In the genomic region with DNA sequence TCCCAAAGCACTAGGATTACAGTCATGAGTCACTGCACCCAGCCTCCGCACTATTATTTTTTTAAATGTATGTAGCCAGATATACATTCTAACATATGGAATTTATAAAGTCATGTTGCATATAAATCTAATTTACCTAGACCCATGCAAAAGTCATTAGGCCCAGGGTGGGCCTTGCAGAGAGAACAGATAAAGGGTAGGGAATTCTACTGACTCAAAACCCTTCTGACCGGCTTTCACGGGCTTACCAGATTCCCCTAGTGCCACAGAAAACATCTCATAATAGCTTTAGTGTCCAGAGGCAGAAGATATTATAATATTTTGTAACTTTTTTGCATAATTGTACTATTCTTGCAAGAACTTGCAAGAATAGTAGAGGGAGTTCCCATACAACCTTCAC, we compare ENCODE assay signal across 26 cellular contexts.
"Had no signal": no experiment of that assay in that cellular context is flagged by ENCODE, and none has a peak within 500 bp of the region (broad histone marks: within the 10 kb centered on the region; RNA-seq: fewer than 3 reads in every experiment).

No MANE protein-coding gene starts in this region.

- H3K4me1 Mint-ChIP-seq: activated CD4-positive, alpha-beta T cell treated with anti-CD3 and anti-CD28 coated beads for 36 hours; activated naive CD8-positive, alpha-beta T cell treated with anti-CD3 and anti-CD28 coated beads, Interleukin-2, amount 10 ng/mL, durations not matched to agents 7 days and 5 days had no signal

- H3K27me3 Mint-ChIP-seq: activated CD4-positive, alpha-beta memory T cell treated with anti-CD3 and anti-CD28 coated beads for 36 hours; activated CD4-positive, alpha-beta T cell treated with anti-CD3 and anti-CD28 coated beads for 36 hours; activated CD4-positive, alpha-beta T cell treated with anti-CD3 and anti-CD28 coated beads, Interleukin-2, amount 10 ng/mL, durations not matched to agents 24 days and 14 days; activated CD8-positive, alpha-beta memory T cell treated with anti-CD3 and anti-CD28 coated beads, Interleukin-2, amount 10 ng/mL, durations not matched to agents 7 days and 5 days; activated T-cell treated with anti-CD3 and anti-CD28 coated beads, Interleukin-2, amount 50 U/mL, for 24 hours; effector memory CD8-positive, alpha-beta T cell had no signal

- ATAC-seq: activated CD4-positive, alpha-beta T cell treated with anti-CD3 and anti-CD28 coated beads for 36 hours; activated CD8-positive, alpha-beta memory T cell treated with anti-CD3 and anti-CD28 coated beads, Interleukin-2, amount 10 ng/mL, durations not matched to agents 7 days and 5 days; activated CD8-positive, alpha-beta T cell treated with anti-CD3 and anti-CD28 coated beads, Interleukin-2, amount 10 ng/mL, durations not matched to agents 7 days and 5 days; activated naive CD4-positive, alpha-beta T cell treated with anti-CD3 and anti-CD28 coated beads, Interleukin-2, amount 50 U/mL, for 72 hours; activated T-cell treated with anti-CD3 and anti-CD28 coated beads, Interleukin-2, amount 50 U/mL, for 72 hours; effector memory CD8-positive, alpha-beta T cell; esophagus mucosa had no signal

- H3K9me3 Mint-ChIP-seq: activated CD4-positive, alpha-beta memory T cell treated with anti-CD3 and anti-CD28 coated beads for 36 hours; activated CD4-positive, alpha-beta T cell treated with anti-CD3 and anti-CD28 coated beads, Interleukin-2, amount 10 ng/mL, durations not matched to agents 24 days and 14 days; activated naive CD4-positive, alpha-beta T cell treated with anti-CD3 and anti-CD28 coated beads, Interleukin-2, amount 10 ng/mL, durations not matched to agents 7 days and 5 days; activated naive CD4-positive, alpha-beta T cell treated with anti-CD3 and anti-CD28 coated beads, Interleukin-2, amount 50 U/mL, for 72 hours; activated naive CD8-positive, alpha-beta T cell treated with anti-CD3 and anti-CD28 coated beads, Interleukin-2, amount 10 ng/mL, durations not matched to agents 7 days and 5 days; activated T-cell treated with anti-CD3 and anti-CD28 coated beads, Interleukin-2, amount 50 U/mL, for 24 hours; activated T-cell treated with anti-CD3 and anti-CD28 coated beads, Interleukin-2, amount 50 U/mL, for 72 hours; effector memory CD8-positive, alpha-beta T cell had no signal

- DNase-seq: activated CD4-positive, alpha-beta memory T cell treated with anti-CD3 and anti-CD28 coated beads for 36 hours; activated CD4-positive, alpha-beta T cell treated with anti-CD3 and anti-CD28 coated beads for 36 hours; activated CD4-positive, alpha-beta T cell treated with anti-CD3 and anti-CD28 coated beads, Interleukin-2, amount 10 ng/mL, durations not matched to agents 24 days and 14 days; activated CD4-positive, CD25-positive, alpha-beta regulatory T cell; activated CD4-positive, CD25-positive, alpha-beta regulatory T cell treated with anti-CD3 and anti-CD28 coated beads, Interleukin-2, amount 50 U/mL, for 72 hours; activated CD8-positive, alpha-beta memory T cell treated with anti-CD3 and anti-CD28 coated beads, Interleukin-2, amount 10 ng/mL, durations not matched to agents 7 days and 5 days; activated CD8-positive, alpha-beta memory T cell treated with anti-CD3 and anti-CD28 coated beads, Interleukin-2, amount 50 U/mL, for 4 hours; activated CD8-positive, alpha-beta T cell treated with anti-CD3 and anti-CD28 coated beads, Interleukin-2, amount 10 ng/mL, durations not matched to agents 7 days and 5 days; activated gamma-delta T cell; activated naive CD4-positive, alpha-beta T cell; activated naive CD4-positive, alpha-beta T cell treated with anti-CD3 and anti-CD28 coated beads, Interleukin-2, amount 10 ng/mL, durations not matched to agents 7 days and 5 days; activated naive CD8-positive, alpha-beta T cell treated with anti-CD3 and anti-CD28 coated beads, Interleukin-2, amount 10 ng/mL, durations not matched to agents 7 days and 5 days; activated T-cell treated with anti-CD3 and anti-CD28 coated beads, Interleukin-2, amount 50 U/mL, for 24 hours; activated T-cell treated with anti-CD3 and anti-CD28 coated beads, Interleukin-2, amount 50 U/mL, for 72 hours; amniotic stem cell; anterior cingulate cortex; brain microvascular endothelial cell; caudate nucleus; cortex of kidney; dermis blood vessel endothelial cell; effector CD4-positive, alpha-beta T cell; effector memory CD8-positive, alpha-beta T cell; foreskin fibroblast; T-helper 2 cell had no signal

- H3K36me3 Mint-ChIP-seq: activated CD4-positive, alpha-beta memory T cell treated with anti-CD3 and anti-CD28 coated beads for 36 hours; activated CD8-positive, alpha-beta memory T cell treated with anti-CD3 and anti-CD28 coated beads, Interleukin-2, amount 10 ng/mL, durations not matched to agents 7 days and 5 days; activated naive CD4-positive, alpha-beta T cell treated with anti-CD3 and anti-CD28 coated beads, Interleukin-2, amount 10 ng/mL, durations not matched to agents 7 days and 5 days; activated naive CD4-positive, alpha-beta T cell treated with anti-CD3 and anti-CD28 coated beads, Interleukin-2, amount 50 U/mL, for 72 hours; activated naive CD8-positive, alpha-beta T cell treated with anti-CD3 and anti-CD28 coated beads, Interleukin-2, amount 10 ng/mL, durations not matched to agents 7 days and 5 days had no signal

- H3K4me3 Mint-ChIP-seq: activated CD4-positive, alpha-beta memory T cell treated with anti-CD3 and anti-CD28 coated beads for 36 hours; activated CD4-positive, alpha-beta T cell treated with anti-CD3 and anti-CD28 coated beads for 36 hours; activated CD4-positive, alpha-beta T cell treated with anti-CD3 and anti-CD28 coated beads, Interleukin-2, amount 10 ng/mL, durations not matched to agents 24 days and 14 days; activated CD8-positive, alpha-beta memory T cell treated with anti-CD3 and anti-CD28 coated beads, Interleukin-2, amount 10 ng/mL, durations not matched to agents 7 days and 5 days; activated CD8-positive, alpha-beta T cell treated with anti-CD3 and anti-CD28 coated beads, Interleukin-2, amount 10 ng/mL, durations not matched to agents 7 days and 5 days; activated naive CD4-positive, alpha-beta T cell treated with anti-CD3 and anti-CD28 coated beads, Interleukin-2, amount 10 ng/mL, durations not matched to agents 7 days and 5 days; activated naive CD8-positive, alpha-beta T cell treated with anti-CD3 and anti-CD28 coated beads, Interleukin-2, amount 10 ng/mL, durations not matched to agents 7 days and 5 days; activated T-cell treated with anti-CD3 and anti-CD28 coated beads, Interleukin-2, amount 50 U/mL, for 24 hours; activated T-cell treated with anti-CD3 and anti-CD28 coated beads, Interleukin-2, amount 50 U/mL, for 72 hours; effector memory CD8-positive, alpha-beta T cell had no signal

- H3K27ac Mint-ChIP-seq: activated CD4-positive, alpha-beta memory T cell treated with anti-CD3 and anti-CD28 coated beads for 36 hours; activated CD4-positive, alpha-beta T cell treated with anti-CD3 and anti-CD28 coated beads for 36 hours; activated CD4-positive, alpha-beta T cell treated with anti-CD3 and anti-CD28 coated beads, Interleukin-2, amount 10 ng/mL, durations not matched to agents 24 days and 14 days; activated CD8-positive, alpha-beta memory T cell treated with anti-CD3 and anti-CD28 coated beads, Interleukin-2, amount 10 ng/mL, durations not matched to agents 7 days and 5 days; activated CD8-positive, alpha-beta T cell treated with anti-CD3 and anti-CD28 coated beads, Interleukin-2, amount 10 ng/mL, durations not matched to agents 7 days and 5 days; activated naive CD4-positive, alpha-beta T cell treated with anti-CD3 and anti-CD28 coated beads, Interleukin-2, amount 10 ng/mL, durations not matched to agents 7 days and 5 days; activated naive CD8-positive, alpha-beta T cell treated with anti-CD3 and anti-CD28 coated beads, Interleukin-2, amount 10 ng/mL, durations not matched to agents 7 days and 5 days; activated T-cell treated with anti-CD3 and anti-CD28 coated beads, Interleukin-2, amount 50 U/mL, for 24 hours; activated T-cell treated with anti-CD3 and anti-CD28 coated beads, Interleukin-2, amount 50 U/mL, for 72 hours; effector memory CD8-positive, alpha-beta T cell had no signal

- H3K27ac ChIP-seq: brain microvascular endothelial cell had no signal

- H3K27me3 ChIP-seq: brain microvascular endothelial cell had no signal

- H3K36me3 ChIP-seq: brain microvascular endothelial cell had no signal
